ENCODE assay signal across 1 cellular context in the genomic region with DNA sequence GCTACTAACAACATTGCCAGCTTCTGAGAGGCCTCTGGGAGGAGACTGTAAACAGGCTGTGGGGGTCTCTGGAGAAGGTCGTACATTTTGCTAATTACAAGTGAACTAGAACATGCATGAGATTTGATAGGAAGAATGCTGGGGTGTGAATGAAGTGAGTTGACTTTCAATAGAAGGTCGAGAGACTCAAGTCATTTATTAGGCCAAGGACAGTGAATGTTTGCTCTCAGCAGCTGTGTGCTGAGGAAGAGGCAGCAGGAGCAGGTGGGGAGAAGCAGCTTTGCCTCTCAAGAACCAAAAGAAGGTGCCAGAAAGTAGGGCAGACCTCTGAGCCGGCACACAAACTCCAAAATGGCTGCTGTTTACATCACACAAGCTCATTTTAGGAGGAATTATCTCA.
A peak's percentile ranks its signal among the peaks of the same experiment; 100 is the strongest.
TF ChIP-seq lines count a peak whose summit lies in the region.

No MANE protein-coding gene starts in this region.

TF ChIP-seq in WTC11, 78 proteins besides CTCF, POLR2A, EP300 and RAD21 (continued from another document):
- TF ChIP-seq NFYB (CRISPR knock-in tag; conservative IDR thresholded peaks at IDR 0.05; ENCODE audit: low read depth) (no peak), EMX1 (CRISPR knock-in tag; IDR thresholded peaks at IDR 0.05) (peak; percentile 87; the same call in 1 of the 2 replicates)
- TF ChIP-seq, protein P1, sequence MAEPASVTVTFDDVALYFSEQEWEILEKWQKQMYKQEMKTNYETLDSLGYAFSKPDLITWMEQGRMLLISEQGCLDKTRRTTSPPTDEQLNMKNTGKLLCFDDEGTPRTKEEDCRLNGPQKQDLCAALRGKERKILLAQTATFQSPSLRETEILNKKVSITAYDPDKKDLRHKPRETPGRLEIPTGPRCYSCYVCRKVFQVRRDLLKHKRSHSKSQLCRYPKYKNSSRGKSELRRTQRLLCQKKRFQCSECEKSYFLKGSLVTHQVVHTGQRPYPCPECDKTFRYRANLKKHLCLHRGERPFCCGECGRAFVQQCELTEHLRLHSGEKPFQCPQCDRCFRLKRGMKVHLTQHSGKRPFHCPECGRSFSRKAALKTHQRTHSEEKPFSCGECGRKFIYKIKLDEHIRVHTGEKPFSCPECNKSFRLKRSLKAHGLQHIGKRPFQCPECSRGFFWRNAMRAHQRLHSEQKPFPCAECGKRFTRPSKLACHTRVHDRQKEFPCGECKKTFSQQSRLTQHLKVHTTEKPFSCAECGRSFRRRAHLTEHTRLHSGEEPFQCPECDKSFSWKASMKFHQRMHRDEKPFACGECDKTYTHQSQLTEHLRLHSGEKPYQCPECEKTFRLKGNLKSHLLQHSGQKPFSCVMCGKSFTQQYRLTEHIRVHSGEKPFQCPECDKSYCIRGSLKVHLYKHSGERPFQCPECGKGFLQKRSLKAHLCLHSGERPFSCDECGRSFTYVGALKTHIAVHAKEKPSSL (CRISPR knock-in tag; conservative IDR thresholded peaks at IDR 0.05), result 0 out of 2 replicates have a peak, but pooled peaks have one; percentile 57
